In genomic region chr2:8581048-8581561, GRCh38 we compare ENCODE assay signal across 15 cellular contexts.
DNase-seq lines count a peak whose midpoint lies in the region; ATAC-seq and TF ChIP-seq lines count a peak whose summit lies in the region.
"Had no signal": no experiment of that assay in that cellular context is flagged by ENCODE, and none has a peak within 500 bp of the region (broad histone marks: within the 10 kb centered on the region; RNA-seq: fewer than 3 reads in every experiment).

No MANE protein-coding gene starts in this region.

- no peak overlapping the region for H3K4me3 ChIP-seq in thyroid gland (replicated peaks in 1 of 3)
- H3K4me3 ChIP-seq: cardiac muscle cell, GM12878 had no signal

- H3K4me1 ChIP-seq in thyroid gland, result peaks cover 14 to 15% of the 10 kb centered on the region in 2 donors

- no peaks in the 10 kb centered on the region for H3K36me3 ChIP-seq in thyroid gland
- H3K36me3 ChIP-seq: cardiac muscle cell had no signal

- no peaks in the 10 kb centered on the region for H3K9me3 Mint-ChIP-seq in mesothelial cell of epicardium

- TF ChIP-seq POLR2A in thyroid gland (IDR thresholded peaks at IDR 0.05), result no peak

- no peaks in the 10 kb centered on the region for H3K27me3 ChIP-seq in thyroid gland
- H3K27me3 ChIP-seq: cardiac muscle cell had no signal

- no peaks in the 10 kb centered on the region for H3K36me3 Mint-ChIP-seq in mesothelial cell of epicardium

- intact Hi-C loops in thyroid gland (cut with DNase I), result no loop called here

- peak; percentile 1 for DNase-seq in Ammon's horn (ENCODE audit: low spot score)
- peak; percentile 90 for DNase-seq in DMS153 (lab: John Stamatoyannopoulos, UW)
- peak; percentile 35 to 84 for DNase-seq in SHP77 (lab: John Stamatoyannopoulos, UW)
- no peak for DNase-seq in mesothelial cell of epicardium (ENCODE audit: low spot score in 2 of 2, unreplicated experiment in 2 of 2)
- DNase-seq in thyroid gland, result no peak
- DNase-seq in stimulated activated naive CD4-positive, alpha-beta T cell (lab: John Stamatoyannopoulos, UW), result no peak
- DNase-seq: activated naive CD4-positive, alpha-beta T cell treated with anti-CD3 and anti-CD28 coated beads, Interleukin-2, amount 50 U/mL, for 16 hours; islet precursor cell; NCI-H1048; NCI-H524 treated with DMSO at 0.1 percent for 48 hours; T1000 had no signal

- H3K4me1 Mint-ChIP-seq in mesothelial cell of epicardium, result peaks cover 53% of the 10 kb centered on the region

- peak overlapping the region; percentile 29 for H3K27ac Mint-ChIP-seq in mesothelial cell of epicardium

- H3K27me3 Mint-ChIP-seq in mesothelial cell of epicardium (ENCODE audit: low read depth), result no peaks in the 10 kb centered on the region

- H3K9me3 ChIP-seq in thyroid gland, result no peaks in the 10 kb centered on the region

- TF ChIP-seq CTCF in mesothelial cell of epicardium (IDR thresholded peaks at IDR 0.05; ENCODE audit: unreplicated experiment) (no peak), thyroid gland (IDR thresholded peaks at IDR 0.05) (no peak)

- no peak overlapping the region for H3K27ac ChIP-seq in thyroid gland
- H3K27ac ChIP-seq: cardiac muscle cell had no signal

- H3K4me3 Mint-ChIP-seq in mesothelial cell of epicardium, result no peak overlapping the region

- ATAC-seq in GM21529 (IDR thresholded peaks at IDR 0.05; ENCODE audit: unreplicated experiment), result no peak
- no peak for ATAC-seq in GM19397 (IDR thresholded peaks at IDR 0.05; ENCODE audit: unreplicated experiment)
- ATAC-seq: GM12878 had no signal

- WGBS in thyroid gland, 2 donors, result 95% methylated on average over 5 to 7 of the region's 7 CpGs

Comparison
In these comparisons a context has a peak if more than half of its experiments do, and no peak if none do; other contexts are left out.
1. DNase-seq: peak in Ammon's horn (single experiment), DMS153 (single experiment) and SHP77 (2 of 2); none in mesothelial cell of epicardium (0 of 2), thyroid gland (0 of 2) and stimulated activated naive CD4-positive, alpha-beta T cell (0 of 6).